14 cellular contexts compared by ENCODE assay signal in the genomic region with DNA sequence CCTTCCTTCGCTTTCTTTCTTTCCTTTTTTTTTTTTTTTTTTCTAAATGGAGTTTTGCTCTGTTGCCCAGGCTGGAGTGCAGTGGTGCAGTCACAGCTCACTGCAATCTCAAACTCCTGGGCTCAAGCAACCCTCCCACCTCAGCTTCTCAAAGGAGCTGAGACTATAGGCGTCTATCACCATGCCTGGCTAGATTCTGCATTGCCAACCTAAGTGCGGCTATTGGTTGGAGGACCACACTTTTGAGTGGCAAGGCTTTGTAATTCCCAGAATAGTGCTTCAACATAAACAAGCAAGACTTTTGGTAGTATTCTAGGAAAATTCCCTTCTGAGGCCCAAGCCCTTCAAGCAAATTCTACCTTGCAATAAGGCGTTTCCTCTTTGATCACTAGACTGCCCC.
DNase-seq lines count a peak whose midpoint lies in the region; ATAC-seq, FAIRE-seq and TF ChIP-seq lines count a peak whose summit lies in the region.
"Had no signal": no experiment of that assay in that cellular context is flagged by ENCODE, and none has a peak within 500 bp of the region (broad histone marks: within the 10 kb centered on the region; RNA-seq: fewer than 3 reads in every experiment).

No MANE protein-coding gene starts in this region.

- BruUV-seq in endothelial cell of umbilical vein (replicated peaks; lab: Mats Ljungman, UMichigan) = no TSS peak

- H3K9ac ChIP-seq in endothelial cell of umbilical vein (replicated peaks; ENCODE audit: extremely low read depth, insufficient read depth, low read length) (peak overlapping the region; percentile 38), smooth muscle cell (ENCODE audit: low read depth) (no peak overlapping the region)

- intact Hi-C loops in activated CD4-positive, alpha-beta T cell treated with anti-CD3 and anti-CD28 coated beads, Interleukin-2, amount 10 ng/mL, durations not matched to agents 24 days and 14 days (cut with micrococcal nuclease) = loop anchor here (5.0 kb wide), 1 partner anchor 128 kb away; a partner anchor contains a TSS
- intact Hi-C loops in endothelial cell of umbilical vein (cut with micrococcal nuclease) = no loop called here

- H3K4me1 ChIP-seq in SJSA1 (replicated peaks) (peaks cover 28% of the 10 kb centered on the region), endothelial cell of umbilical vein (ENCODE audit: control insufficient read depth, extremely low read depth, insufficient read depth, low read length) (peaks cover 65% of the 10 kb centered on the region), smooth muscle cell (ENCODE audit: low read depth) (peaks cover 18% of the 10 kb centered on the region)

- H3K27me3 ChIP-seq in SJSA1 (replicated peaks) = no peaks in the 10 kb centered on the region
- no peaks in the 10 kb centered on the region for H3K27me3 ChIP-seq in endothelial cell of umbilical vein (ENCODE audit: control insufficient read depth in 2 of 2, insufficient read depth in 2 of 2, low read length in 2 of 2)
- H3K27me3 ChIP-seq in smooth muscle cell (ENCODE audit: low read depth) = no peaks in the 10 kb centered on the region

- no peaks in the 10 kb centered on the region for H3K9me1 ChIP-seq in endothelial cell of umbilical vein (replicated peaks; ENCODE audit: control insufficient read depth, extremely low read depth, insufficient read depth, low read length)

- FAIRE-seq in endothelial cell of umbilical vein (lab: Jason Lieb, UNC) = no peak
- FAIRE-seq: GM12892, keratinocyte had no signal

- H3K9me3 ChIP-seq in SJSA1 (replicated peaks) = no peaks in the 10 kb centered on the region
- H3K9me3 ChIP-seq in endothelial cell of umbilical vein (replicated peaks; ENCODE audit: control insufficient read depth, insufficient read depth, low read length) = no peaks in the 10 kb centered on the region
- no peaks in the 10 kb centered on the region for H3K9me3 ChIP-seq in smooth muscle cell (replicated peaks; ENCODE audit: low read depth)

- H3K4me2 ChIP-seq in endothelial cell of umbilical vein (ENCODE audit: insufficient read depth, low read length) (no peak overlapping the region), smooth muscle cell (peak overlapping the region; percentile 2)

- H3K9me3 Mint-ChIP-seq in activated CD4-positive, alpha-beta T cell treated with anti-CD3 and anti-CD28 coated beads, Interleukin-2, amount 10 ng/mL, durations not matched to agents 24 days and 14 days = no peaks in the 10 kb centered on the region
- H3K9me3 Mint-ChIP-seq: neural crest cell had no signal

- no peaks in the 10 kb centered on the region for H3K36me3 ChIP-seq in SJSA1
- H3K36me3 ChIP-seq in endothelial cell of umbilical vein (ENCODE audit: control insufficient read depth in 2 of 2, extremely low read depth in 1 of 2, insufficient read depth in 2 of 2, low read length in 2 of 2) = no peaks in the 10 kb centered on the region
- H3K36me3 ChIP-seq in smooth muscle cell (ENCODE audit: low read depth) = no peaks in the 10 kb centered on the region

- H3K36me3 Mint-ChIP-seq in activated CD4-positive, alpha-beta T cell treated with anti-CD3 and anti-CD28 coated beads, Interleukin-2, amount 10 ng/mL, durations not matched to agents 24 days and 14 days (ENCODE audit: low read depth) = no peaks in the 10 kb centered on the region

- peak; percentile 72 for DNase-seq in activated CD4-positive, alpha-beta T cell treated with anti-CD3 and anti-CD28 coated beads, Interleukin-2, amount 10 ng/mL, durations not matched to agents 24 days and 14 days
- no peak for DNase-seq in activated CD4-positive, alpha-beta T cell treated with anti-CD3 and anti-CD28 coated beads for 1 hour
- DNase-seq in SJSA1 (ENCODE audit: low read depth in 1 of 2, low spot score in 2 of 2) (no peak), endothelial cell of umbilical vein (ENCODE audit: low read depth, low spot score) (peak; percentile 23), smooth muscle cell (lab: John Stamatoyannopoulos, UW; ENCODE audit: unreplicated experiment) (no peak), NCI-H1694 (lab: John Stamatoyannopoulos, UW) (no peak), NCI-H748 (lab: John Stamatoyannopoulos, UW; ENCODE audit: unreplicated experiment) (no peak)
- DNase-seq: foreskin melanocyte, NCI-H2029 treated with DMSO at 0.1 percent for 48 hours, PC-3 had no signal

- H3K4me3 Mint-ChIP-seq in activated CD4-positive, alpha-beta T cell treated with anti-CD3 and anti-CD28 coated beads, Interleukin-2, amount 10 ng/mL, durations not matched to agents 24 days and 14 days = peak overlapping the region; percentile 78
- H3K4me3 Mint-ChIP-seq: neural crest cell had no signal

- peak overlapping the region; percentile 95 for H3K27ac Mint-ChIP-seq in activated CD4-positive, alpha-beta T cell treated with anti-CD3 and anti-CD28 coated beads, Interleukin-2, amount 10 ng/mL, durations not matched to agents 24 days and 14 days

- CTCF ChIA-PET in endothelial cell of umbilical vein (lab: Charles Lee) = interaction anchor here (1.1 to 10.1 kb wide), 10 partner anchors 8 to 128 kb away, joined by 3 to 147 read pairs (median 6); no protein-coding TSS in a partner anchor

- H3K27ac ChIP-seq in SJSA1 (0 out of 2 replicates have a peak overlapping the region, but pooled peaks have one; percentile 20), endothelial cell of umbilical vein (ENCODE audit: insufficient read depth, low read depth, low read length) (peak overlapping the region; percentile 93), smooth muscle cell (ENCODE audit: low read depth) (peak overlapping the region; percentile 69)

- peaks cover 59% of the 10 kb centered on the region for H3K4me1 Mint-ChIP-seq in activated CD4-positive, alpha-beta T cell treated with anti-CD3 and anti-CD28 coated beads, Interleukin-2, amount 10 ng/mL, durations not matched to agents 24 days and 14 days

- TF ChIP-seq CTCF in endothelial cell of umbilical vein (IDR thresholded peaks at IDR 0.05; ENCODE audit: extremely low read depth in 1 of 2, insufficient read depth in 1 of 2, low read depth in 1 of 2, low read length in 2 of 2) (no peak), smooth muscle cell (IDR thresholded peaks at IDR 0.05; ENCODE audit: borderline replicate concordance, insufficient read depth, poor library complexity, severe bottlenecking) (no peak)

- H3K4me3 ChIP-seq in SJSA1 = no peak overlapping the region
- H3K4me3 ChIP-seq in endothelial cell of umbilical vein (replicated peaks in 1 of 3; ENCODE audit: insufficient read depth in 1 of 3, low read depth in 1 of 3, low read length in 3 of 3) = no peak overlapping the region
- H3K4me3 ChIP-seq in smooth muscle cell = no peak overlapping the region

- dilution Hi-C loops in endothelial cell of umbilical vein (cut with MboI; ENCODE audit: extremely low pct_ligation_motif_present, low sequenced_read_pairs) = loop anchor here (25.0 kb wide), 1 partner anchor 102 kb away; a partner anchor contains a TSS

- no peak for ATAC-seq in HG03045 (IDR thresholded peaks at IDR 0.05; ENCODE audit: unreplicated experiment)
- ATAC-seq: PC-3 had no signal

- H3K79me2 ChIP-seq in endothelial cell of umbilical vein (ENCODE audit: control insufficient read depth, insufficient read depth, low read length) (no peaks in the 10 kb centered on the region), smooth muscle cell (ENCODE audit: low read depth) (no peaks in the 10 kb centered on the region)

- no peak for TF ChIP-seq POLR2A in endothelial cell of umbilical vein (IDR thresholded peaks at IDR 0.05; ENCODE audit: low read depth, low read length)

- no peaks in the 10 kb centered on the region for H3F3A ChIP-seq in smooth muscle cell (ENCODE audit: low read depth)

- WGBS in smooth muscle cell (ENCODE audit: low lambda C conversion rate) = 78% methylated on average over 4 of the region's 4 CpGs

- H3K27me3 Mint-ChIP-seq in activated CD4-positive, alpha-beta T cell treated with anti-CD3 and anti-CD28 coated beads, Interleukin-2, amount 10 ng/mL, durations not matched to agents 24 days and 14 days = no peaks in the 10 kb centered on the region

- POLR2A ChIA-PET in endothelial cell of umbilical vein (lab: Charles Lee) = interaction anchor here (0.5 to 0.7 kb wide), 2 partner anchors 109 to 179 kb away, joined by 3 to 9 read pairs; no protein-coding TSS in a partner anchor

- H4K20me1 ChIP-seq in endothelial cell of umbilical vein (replicated peaks; ENCODE audit: control insufficient read depth, extremely low read depth, insufficient read depth, low read length) (no peaks in the 10 kb centered on the region), smooth muscle cell (ENCODE audit: low read depth) (no peaks in the 10 kb centered on the region)

- H2AFZ ChIP-seq in endothelial cell of umbilical vein (ENCODE audit: low read depth, low read length) = no peak overlapping the region
- peak overlapping the region; percentile 42 for H2AFZ ChIP-seq in smooth muscle cell (ENCODE audit: low read depth)

TF ChIP-seq in endothelial cell of umbilical vein, 7 proteins besides CTCF, POLR2A, EP300 and RAD21:
- TF ChIP-seq EZH2 (IDR thresholded peaks at IDR 0.05; ENCODE audit: borderline replicate concordance, low read depth, low read length, severe bottlenecking) (no peak), FOS (IDR thresholded peaks at IDR 0.05; ENCODE audit: borderline replicate concordance, insufficient read depth, low read length) (no peak)

Comparison
In these comparisons a context has a peak if more than half of its experiments do, and no peak if none do; other contexts are left out.
1. DNase-seq: peak in activated CD4-positive, alpha-beta T cell treated with anti-CD3 and anti-CD28 coated beads, Interleukin-2, amount 10 ng/mL, durations not matched to agents 24 days and 14 days (single experiment) and endothelial cell of umbilical vein (single experiment); none in activated CD4-positive, alpha-beta T cell treated with anti-CD3 and anti-CD28 coated beads for 1 hour (single experiment), SJSA1 (0 of 2), smooth muscle cell (single experiment), NCI-H1694 (single experiment) and NCI-H748 (single experiment).
2. H3K27ac ChIP-seq: peak in every context shown above with its lines; median percentile 93 in endothelial cell of umbilical vein; 69 in smooth muscle cell; 20 in SJSA1.